ENCODE assay signal across 18 cellular contexts in the genomic region with DNA sequence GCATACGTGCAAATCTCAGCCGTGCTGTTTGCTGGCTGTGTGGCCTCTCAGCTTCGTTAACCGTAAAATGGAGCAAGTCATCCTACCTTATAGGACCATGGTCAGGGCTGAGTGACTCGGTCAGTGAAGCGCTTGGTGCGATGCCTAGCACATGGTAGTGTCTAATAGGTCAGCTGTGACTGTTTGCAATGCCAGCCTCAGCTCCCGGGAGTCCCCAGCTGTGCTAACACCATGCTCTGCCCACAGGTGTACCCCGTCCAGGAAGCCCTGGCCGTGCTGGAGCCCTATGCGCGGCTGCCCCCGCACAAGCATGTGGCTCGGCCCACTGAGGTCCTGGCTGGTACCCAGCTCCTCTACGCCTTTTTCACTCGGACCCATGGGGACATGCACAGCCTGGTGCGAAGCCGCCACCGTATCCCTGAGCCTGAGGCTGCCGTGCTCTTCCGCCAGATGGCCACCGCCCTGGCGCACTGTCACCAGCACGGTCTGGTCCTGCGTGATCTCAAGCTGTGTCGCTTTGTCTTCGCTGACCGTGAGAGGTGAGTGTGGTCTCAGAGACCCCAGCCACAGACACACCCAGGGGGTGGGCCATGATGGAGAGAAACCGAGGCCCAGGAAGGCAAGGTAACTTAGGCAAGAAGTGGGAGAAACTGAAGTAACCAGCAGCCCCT.
"Had no signal": no experiment of that assay in that cellular context is flagged by ENCODE, and none has a peak within 500 bp of the region (broad histone marks: within the 10 kb centered on the region; RNA-seq: fewer than 3 reads in every experiment).

No MANE protein-coding gene starts in this region.

- DNase-seq: activated CD4-positive, alpha-beta T cell treated with anti-CD3 and anti-CD28 coated beads, Interleukin-2, amount 50 U/mL, for 4 hours; activated CD4-positive, CD25-positive, alpha-beta regulatory T cell treated with anti-CD3 and anti-CD28 coated beads, Interleukin-2, amount 50 U/mL, for 72 hours; activated CD8-positive, alpha-beta memory T cell treated with anti-CD3 and anti-CD28 coated beads, Interleukin-2, amount 10 ng/mL, durations not matched to agents 7 days and 5 days; activated gamma-delta T cell treated with Interleukin-2 at 50 U/mL for 16 hours; activated naive CD8-positive, alpha-beta T cell treated with anti-CD3 and anti-CD28 coated beads, Interleukin-2, amount 10 ng/mL, durations not matched to agents 7 days and 5 days; activated T-cell treated with anti-CD3 and anti-CD28 coated beads, Interleukin-2, amount 50 U/mL, for 72 hours; dorsolateral prefrontal cortex; esophagus squamous epithelium; foreskin fibroblast; immature natural killer cell; left cardiac atrium; nucleus accumbens; psoas muscle; stimulated activated CD4-positive, alpha-beta T cell treated with anti-CD3 and anti-CD28 coated beads, Interleukin-2, amount 100 ng/mL, for 48 hours had no signal

- H3K36me3 ChIP-seq: breast epithelium had no signal

- H3K27ac ChIP-seq: breast epithelium, dorsolateral prefrontal cortex, esophagus squamous epithelium, psoas muscle, thoracic aorta had no signal

- ATAC-seq: activated CD8-positive, alpha-beta memory T cell treated with anti-CD3 and anti-CD28 coated beads, Interleukin-2, amount 10 ng/mL, durations not matched to agents 7 days and 5 days; left cardiac atrium; natural killer cell treated with Interleukin-12 subunit alpha and Interleukin-12 subunit beta and Interleukin-15 and Interleukin-18, amount 100 ng/mL, for 72 hours; psoas muscle had no signal

- H3K27ac Mint-ChIP-seq: activated CD8-positive, alpha-beta memory T cell treated with anti-CD3 and anti-CD28 coated beads, Interleukin-2, amount 10 ng/mL, durations not matched to agents 7 days and 5 days; activated naive CD8-positive, alpha-beta T cell treated with anti-CD3 and anti-CD28 coated beads, Interleukin-2, amount 10 ng/mL, durations not matched to agents 7 days and 5 days; activated T-cell treated with anti-CD3 and anti-CD28 coated beads, Interleukin-2, amount 50 U/mL, for 72 hours; immature natural killer cell; natural killer cell treated with Interleukin-12 subunit alpha and Interleukin-12 subunit beta and Interleukin-15 and Interleukin-18, amount 100 ng/mL, for 72 hours; stimulated activated naive CD8-positive, alpha-beta T cell treated with anti-CD3 and anti-CD28 coated beads, Interleukin-15, Interleukin-2, amounts not matched to agents 100 ng/mL and 50 ng/mL, for 24 hours had no signal

- H3K4me3 ChIP-seq: breast epithelium, dorsolateral prefrontal cortex, esophagus squamous epithelium, psoas muscle, thoracic aorta had no signal

- H3K9me3 Mint-ChIP-seq: activated naive CD8-positive, alpha-beta T cell treated with anti-CD3 and anti-CD28 coated beads, Interleukin-2, amount 10 ng/mL, durations not matched to agents 7 days and 5 days; activated T-cell treated with anti-CD3 and anti-CD28 coated beads, Interleukin-2, amount 50 U/mL, for 72 hours; immature natural killer cell; natural killer cell treated with Interleukin-12 subunit alpha and Interleukin-12 subunit beta and Interleukin-15 and Interleukin-18, amount 100 ng/mL, for 72 hours; stimulated activated naive CD8-positive, alpha-beta T cell treated with anti-CD3 and anti-CD28 coated beads, Interleukin-15, Interleukin-2, amounts not matched to agents 100 ng/mL and 50 ng/mL, for 24 hours had no signal

- H3K4me1 ChIP-seq: breast epithelium, esophagus squamous epithelium, psoas muscle had no signal

- H3K9me3 ChIP-seq: breast epithelium, esophagus squamous epithelium, psoas muscle, thoracic aorta had no signal

- H3K27me3 ChIP-seq: breast epithelium, dorsolateral prefrontal cortex, esophagus squamous epithelium had no signal
